In the genomic region with DNA sequence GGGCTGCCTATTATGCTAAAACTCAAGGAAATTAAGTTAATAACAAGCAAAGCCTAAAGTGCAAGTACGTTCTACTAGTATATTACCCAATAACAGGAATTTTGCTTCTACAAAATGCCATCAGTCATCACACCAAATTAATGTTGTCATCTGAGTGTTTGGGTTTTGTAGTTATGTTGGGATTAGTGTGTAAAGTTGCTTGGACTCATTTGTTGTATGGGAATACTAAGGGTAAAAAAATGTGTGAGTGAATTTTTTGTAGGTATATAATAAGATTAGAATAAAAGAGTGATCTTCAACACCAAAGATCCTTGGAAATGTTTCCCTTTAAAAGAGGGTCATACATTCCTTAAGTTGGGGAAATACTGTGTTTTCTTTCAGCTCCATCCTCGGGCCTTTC, we compare ENCODE assay signal across 1 cellular context.
A peak's percentile ranks its signal among the peaks of the same experiment; 100 is the strongest.
TF ChIP-seq lines count a peak whose summit lies in the region.

No MANE protein-coding gene starts in this region.

TF ChIP-seq in SK-N-SH, 30 proteins besides CTCF, POLR2A, EP300 and RAD21:
- TF ChIP-seq YY1 (IDR thresholded peaks at IDR 0.05; ENCODE audit: low read depth) = no peak
- TF ChIP-seq, protein P1, sequence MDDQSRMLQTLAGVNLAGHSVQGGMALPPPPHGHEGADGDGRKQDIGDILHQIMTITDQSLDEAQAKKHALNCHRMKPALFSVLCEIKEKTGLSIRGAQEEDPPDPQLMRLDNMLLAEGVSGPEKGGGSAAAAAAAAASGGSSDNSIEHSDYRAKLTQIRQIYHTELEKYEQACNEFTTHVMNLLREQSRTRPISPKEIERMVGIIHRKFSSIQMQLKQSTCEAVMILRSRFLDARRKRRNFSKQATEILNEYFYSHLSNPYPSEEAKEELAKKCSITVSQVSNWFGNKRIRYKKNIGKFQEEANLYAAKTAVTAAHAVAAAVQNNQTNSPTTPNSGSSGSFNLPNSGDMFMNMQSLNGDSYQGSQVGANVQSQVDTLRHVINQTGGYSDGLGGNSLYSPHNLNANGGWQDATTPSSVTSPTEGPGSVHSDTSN (IDR thresholded peaks at IDR 0.05) = peak; percentile 11; the same call in 1 of the 2 replicates
TF ChIP-seq in SK-N-SH: peak in this region for 1.
